ENCODE assay signal across 8 cellular contexts in genomic region chr3:51682079-51682478, GRCh38. TPM values are rescaled to one million over a fixed set of nuclear protein-coding genes. Genes with fewer than 3 reads are reported as not detected.
A peak's percentile ranks its signal among the peaks of the same experiment; 100 is the strongest.
DNase-seq lines count a peak whose midpoint lies in the region; ATAC-seq, FAIRE-seq and TF ChIP-seq lines count a peak whose summit lies in the region.

No MANE protein-coding gene starts in this region.

- no peaks in the 10 kb centered on the region for H3K9me3 ChIP-seq in esophagus muscularis mucosa

- H3K27me3 Mint-ChIP-seq in nephron (ENCODE audit: low read depth) = no peaks in the 10 kb centered on the region

- H3K27me3 ChIP-seq in esophagus muscularis mucosa = no peaks in the 10 kb centered on the region

- intact Hi-C loops in esophagus muscularis mucosa (cut with DNase I) = no loop called here

- no peak overlapping the region for H3K4me3 Mint-ChIP-seq in nephron

- no peaks in the 10 kb centered on the region for H3K9me3 Mint-ChIP-seq in nephron

- no peak overlapping the region for H3K27ac Mint-ChIP-seq in nephron

- peak; percentile 85 for FAIRE-seq in D721Med (lab: Jason Lieb, UNC)

- H3K27ac ChIP-seq in esophagus muscularis mucosa (replicated peaks in 1 of 4) = no peak overlapping the region

- peaks cover 22% of the 10 kb centered on the region for H3K36me3 Mint-ChIP-seq in nephron (ENCODE audit: low read depth)

- H3K36me3 ChIP-seq in esophagus muscularis mucosa = peaks cover 0 to 92% (median 49%) of the 10 kb centered on the region in 4 donors

- WGBS in esophagus muscularis mucosa = 13% methylated on average over 4 of the region's 4 CpGs

- no peak for TF ChIP-seq POLR2A in esophagus muscularis mucosa (IDR thresholded peaks at IDR 0.05; ENCODE audit: low read depth)

- H3K4me1 ChIP-seq in esophagus muscularis mucosa = peaks cover 51 to 75% (median 69%) of the 10 kb centered on the region in 4 donors

- peaks cover 31% of the 10 kb centered on the region for H3K4me1 Mint-ChIP-seq in nephron

- H3K4me3 ChIP-seq in esophagus muscularis mucosa = no peak overlapping the region

- ATAC-seq in GM19467 (IDR thresholded peaks at IDR 0.05; ENCODE audit: unreplicated experiment) = peak; percentile 77
- peak; percentile 54 for ATAC-seq in HG03575 (IDR thresholded peaks at IDR 0.05; ENCODE audit: extremely low read depth, insufficient number of reproducible peaks, low FRiP score, unreplicated experiment)

- no peak for TF ChIP-seq EP300 in esophagus muscularis mucosa (IDR thresholded peaks at IDR 0.05)

- TF ChIP-seq CTCF in D721Med (IDR thresholded peaks at IDR 0.05; ENCODE audit: insufficient read depth, missing control alignments) (peak; percentile 75), esophagus muscularis mucosa (IDR thresholded peaks at IDR 0.05) (peak; percentile 71 to 84 (median 83)), nephron (IDR thresholded peaks at IDR 0.05; ENCODE audit: unreplicated experiment in 3 of 3) (peak; percentile 75 to 83 (median 80))

- DNase-seq in D721Med (ENCODE audit: insufficient read length, low spot score) (peak; percentile 91), OCI-M1 (lab: John Stamatoyannopoulos, UW) (peak; percentile 91), activated T-cell treated with anti-CD3 and anti-CD28 coated beads for 4 hours (peak; percentile 49), esophagus muscularis mucosa (ENCODE audit: extremely low spot score) (peak; percentile 93), stromal cell of bone marrow (ENCODE audit: low read depth) (peak; percentile 80)

RNA-seq across cellular contexts. Expression of gene TEX264, which starts 11.0 kb away (rescaled TPM):
- 10 to 100 TPM; 48.0 to 73.8 (median 65.4) TPM for total RNA-seq in esophagus muscularis mucosa

RNA-seq across cellular contexts. Expression of gene GRM2, which starts 24.8 kb away (rescaled TPM):
- total RNA-seq in esophagus muscularis mucosa = under 1 TPM in 3 of 4 donors, not detected in 1; 0.11 to 0.83 (median 0.52) TPM
